In genomic region chr10:129031233-129032150, GRCh38 we compare ENCODE assay signal across 8 cellular contexts.
DNase-seq lines count a peak whose midpoint lies in the region; ATAC-seq and TF ChIP-seq lines count a peak whose summit lies in the region.

No MANE protein-coding gene starts in this region.

- TF ChIP-seq CTCF in astrocyte of the cerebellum (IDR thresholded peaks at IDR 0.05; ENCODE audit: low read depth, low read length, missing control alignments): peak; percentile 90

- ATAC-seq in HG03342 (IDR thresholded peaks at IDR 0.05; ENCODE audit: unreplicated experiment): peak; percentile 67
- ATAC-seq in HG03108 (IDR thresholded peaks at IDR 0.05; ENCODE audit: unreplicated experiment): no peak

- in situ Hi-C loops in astrocyte of the cerebellum (cut with HindIII; ENCODE audit: low sequenced_read_pairs): no loop called here

- peak; percentile 79 for DNase-seq in activated effector memory CD4-positive, alpha-beta T cell treated with anti-CD3 and anti-CD28 coated beads, Interleukin-2, amount 50 U/mL, for 16 hours
- no peak for DNase-seq in activated effector memory CD4-positive, alpha-beta T cell treated with Interleukin-2 at 50 U/mL for 16 hours
- DNase-seq in SK-N-DZ (ENCODE audit: low spot score) (peak; percentile 40), astrocyte of the cerebellum (ENCODE audit: low read depth) (peak; percentile 4), iPS-NIHi7 (ENCODE audit: extremely low spot score) (peak; percentile 86)
- DNase-seq in stimulated activated CD4-positive, alpha-beta T cell treated with anti-CD3 and anti-CD28 coated beads, Interleukin-2, amount 100 ng/mL, for 24 hours: peak; percentile 53 to 59

- no peak overlapping the region for H3K4me3 ChIP-seq in astrocyte of the cerebellum (ENCODE audit: low read depth, low read length)
